In the genomic region with DNA sequence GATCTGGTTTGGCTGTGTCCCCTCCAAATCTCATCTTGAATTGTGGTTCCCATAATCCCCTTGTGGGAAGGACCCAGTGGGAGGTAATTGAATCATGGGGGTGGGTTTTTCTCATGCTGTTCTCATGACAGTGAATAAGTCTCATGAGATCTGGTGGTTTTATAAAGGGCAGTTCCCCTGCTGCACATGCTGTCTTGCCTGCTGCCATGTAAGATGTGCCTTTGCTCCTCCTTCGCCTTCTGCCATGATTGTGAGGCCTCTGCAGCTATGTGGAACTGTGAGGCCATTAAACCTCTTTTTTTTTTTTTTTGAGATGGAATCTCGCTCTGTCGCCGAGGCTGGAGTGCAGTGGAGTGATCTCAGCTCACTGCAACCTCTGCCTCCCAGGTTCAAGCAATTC, we compare ENCODE assay signal across 1 cellular context. TPM values are rescaled to one million over a fixed set of nuclear protein-coding genes. Genes with fewer than 3 reads are reported as not detected.
"Had no signal": no experiment of that assay in that cellular context is flagged by ENCODE, and none has a peak within 500 bp of the region (broad histone marks: within the 10 kb centered on the region; RNA-seq: fewer than 3 reads in every experiment).

No MANE protein-coding gene starts in this region.

RNA-seq across cellular contexts. Expression of gene APOL3, which starts 59.6 kb away (rescaled TPM):
- total RNA-seq: progenitor cell of endocrine pancreas had no signal
